In genomic region chr3:149016669-149017541, GRCh38 we compare ENCODE assay signal across 11 cellular contexts. TPM values are rescaled to one million over a fixed set of nuclear protein-coding genes. Genes with fewer than 3 reads are reported as not detected.
DNase-seq lines count a peak whose midpoint lies in the region; ATAC-seq, FAIRE-seq and TF ChIP-seq lines count a peak whose summit lies in the region.
"Had no signal": no experiment of that assay in that cellular context is flagged by ENCODE, and none has a peak within 500 bp of the region (broad histone marks: within the 10 kb centered on the region; RNA-seq: fewer than 3 reads in every experiment).

No MANE protein-coding gene starts in this region.

- H3K27me3 Mint-ChIP-seq in MCF 10A (ENCODE audit: insufficient read depth, unreplicated experiment), result no peaks in the 10 kb centered on the region
- H3K27me3 Mint-ChIP-seq: CD4-positive, alpha-beta T cell had no signal

- no TSS peak for BruUV-seq in MCF 10A (replicated peaks; lab: Mats Ljungman, UMichigan)

- intact Hi-C loops in MCF 10A (cut with micrococcal nuclease) (no loop called here), breast epithelium (cut with DNase I; ENCODE audit: low total_unique reads) (no loop called here), body of pancreas (cut with DNase I) (no loop called here), vagina (cut with DNase I) (no loop called here)

- peak overlapping the region in 1 of 2 donors; percentile 34 for H3K27ac ChIP-seq in breast epithelium
- no peak overlapping the region for H3K27ac ChIP-seq in body of pancreas
- H3K27ac ChIP-seq in vagina, result peak overlapping the region; percentile 27
- H3K27ac ChIP-seq: pancreas had no signal

- H3K9me3 Mint-ChIP-seq in MCF 10A (ENCODE audit: unreplicated experiment), result no peaks in the 10 kb centered on the region
- H3K9me3 Mint-ChIP-seq: CD4-positive, alpha-beta T cell had no signal

- no peaks in the 10 kb centered on the region for H3K36me3 Mint-ChIP-seq in MCF 10A (ENCODE audit: insufficient read depth, unreplicated experiment)

- H3K4me3 ChIP-seq in breast epithelium, result no peak overlapping the region
- no peak overlapping the region for H3K4me3 ChIP-seq in body of pancreas
- no peak overlapping the region for H3K4me3 ChIP-seq in vagina
- H3K4me3 ChIP-seq: pancreas had no signal

- ATAC-seq in body of pancreas (peak; percentile 21), HG03378 (IDR thresholded peaks at IDR 0.05; ENCODE audit: unreplicated experiment) (no peak), HG03135 (IDR thresholded peaks at IDR 0.05; ENCODE audit: unreplicated experiment) (no peak)

- POLR2A ChIA-PET in MCF 10A (lab: Yijun Ruan, JAX), result interaction anchor here (1.0 kb wide), 1 partner anchor 10 kb away, joined by 3 read pairs; no protein-coding TSS in a partner anchor

- TF ChIP-seq CTCF in MCF 10A (IDR thresholded peaks at IDR 0.05; ENCODE audit: unreplicated experiment), result no peak
- TF ChIP-seq CTCF in breast epithelium (IDR thresholded peaks at IDR 0.05), result no peak
- no peak for TF ChIP-seq CTCF in body of pancreas (IDR thresholded peaks at IDR 0.05)
- TF ChIP-seq CTCF in vagina (IDR thresholded peaks at IDR 0.05), result no peak

- no peak overlapping the region for H3K4me3 Mint-ChIP-seq in MCF 10A (ENCODE audit: unreplicated experiment)
- H3K4me3 Mint-ChIP-seq: CD4-positive, alpha-beta T cell had no signal

- no peaks in the 10 kb centered on the region for H3K9me3 ChIP-seq in breast epithelium
- no peaks in the 10 kb centered on the region for H3K9me3 ChIP-seq in body of pancreas
- H3K9me3 ChIP-seq in vagina, result no peaks in the 10 kb centered on the region
- H3K9me3 ChIP-seq: pancreas had no signal

- no peaks in the 10 kb centered on the region for H3K4me1 Mint-ChIP-seq in MCF 10A (ENCODE audit: insufficient read depth, unreplicated experiment)

- H3K36me3 ChIP-seq in breast epithelium (no peaks in the 10 kb centered on the region), body of pancreas (replicated peaks in 1 of 2; ENCODE audit: insufficient read depth in 1 of 2, low read depth in 2 of 2) (peaks cover 0 to 2% of the 10 kb centered on the region in 2 donors), vagina (peaks cover 0 to 9% of the 10 kb centered on the region in 2 donors)
- H3K36me3 ChIP-seq: pancreas had no signal

- H3K4me1 ChIP-seq in breast epithelium (no peaks in the 10 kb centered on the region), body of pancreas (peaks cover 13% of the 10 kb centered on the region), vagina (peaks cover 10% of the 10 kb centered on the region)
- H3K4me1 ChIP-seq: pancreas had no signal

- H3K27ac Mint-ChIP-seq in MCF 10A (ENCODE audit: low read depth, unreplicated experiment), result no peak overlapping the region
- H3K27ac Mint-ChIP-seq: CD4-positive, alpha-beta T cell had no signal

- WGBS in body of pancreas, 2 donors, result 80 to 85% methylated on average over 9 of the region's 9 CpGs

- DNase-seq in MCF 10A (ENCODE audit: unreplicated experiment), result peak; percentile 33
- no peak for DNase-seq in breast epithelium (ENCODE audit: low spot score in 2 of 2)
- DNase-seq in body of pancreas, result no peak
- no peak for DNase-seq in vagina (ENCODE audit: extremely low spot score in 2 of 2)
- DNase-seq in ureter (ENCODE audit: low spot score), result no peak
- DNase-seq: CD4-positive, alpha-beta T cell; NCI-H526 treated with DMSO at 0.1 percent for 48 hours; pancreas had no signal

- no peaks in the 10 kb centered on the region for H3K27me3 ChIP-seq in breast epithelium
- no peaks in the 10 kb centered on the region for H3K27me3 ChIP-seq in body of pancreas
- H3K27me3 ChIP-seq in vagina, result no peaks in the 10 kb centered on the region
- H3K27me3 ChIP-seq: pancreas had no signal

- FAIRE-seq in islet of Langerhans (lab: Jason Lieb, UNC), result peak; percentile 49
- FAIRE-seq: pancreas had no signal

- TF ChIP-seq POLR2A in breast epithelium (IDR thresholded peaks at IDR 0.05) (no peak), body of pancreas (IDR thresholded peaks at IDR 0.05) (no peak), vagina (IDR thresholded peaks at IDR 0.05) (no peak)

- CTCF ChIA-PET in MCF 10A (lab: Yijun Ruan, JAX), result interaction anchor here (0.6 kb wide), 2 partner anchors 111 to 319 kb away, joined by 3 to 4 read pairs; no protein-coding TSS in a partner anchor

RNA-seq across cellular contexts. Expression of gene GYG1, which starts 25.6 kb away (rescaled TPM):
- 22.3 and 25.4 TPM in 2 replicates for total RNA-seq in MCF 10A (2022)
- 10 to 100 TPM; 25.8 to 36.1 (median 35.9) TPM for total RNA-seq in breast epithelium
- 10 to 100 TPM in 1 of 2 donors, 1 to 10 TPM in 1; 8.9 to 16.3 TPM for total RNA-seq in body of pancreas
- 45.9 TPM for total RNA-seq in vagina
- total RNA-seq in ureter, result 54.5 TPM
